ENCODE assay signal across 8 cellular contexts in genomic region chr12:48925218-48925871, GRCh38. TPM values are rescaled to one million over a fixed set of nuclear protein-coding genes. Genes with fewer than 3 reads are reported as not detected.
DNase-seq lines count a peak whose midpoint lies in the region; ATAC-seq, FAIRE-seq and TF ChIP-seq lines count a peak whose summit lies in the region.

TSS of gene FKBP11 (minus strand) at chr12:48925492. CDS start at chr12:48925428, 64 bp downstream.

- CTCF ChIA-PET in activated naive CD4-positive, alpha-beta T cell treated with anti-CD3 and anti-CD28 coated beads for 36 hours (lab: Charles Lee): interaction anchor here (0.6 to 6.0 kb wide), 14 partner anchors 10 to 130 kb away, joined by 3 to 36 read pairs (median 5); partner anchors contain the start of gene WNT1

- H3K36me3 Mint-ChIP-seq in activated naive CD4-positive, alpha-beta T cell treated with anti-CD3 and anti-CD28 coated beads for 36 hours (ENCODE audit: low read depth): peaks cover 27% of the 10 kb centered on the region

- FAIRE-seq in GM12892 (lab: Jason Lieb, UNC): peak; percentile 92

- intact Hi-C loops in activated naive CD4-positive, alpha-beta T cell treated with anti-CD3 and anti-CD28 coated beads for 36 hours (cut with micrococcal nuclease): loop anchor here (2.0 kb wide), 1 partner anchor 61 kb away; the partner anchor contains the start of gene RND1
- intact Hi-C loops in cardiac septum (cut with DNase I): no loop called here

- DNase-seq in GM12892 (ENCODE audit: insufficient read length) (peak; percentile 72), RPMI7951 (ENCODE audit: low read depth) (peak; percentile 59), cardiac septum (ENCODE audit: low spot score) (peak; percentile 83), pulmonary artery endothelial cell (ENCODE audit: low read depth, low spot score) (peak; percentile 10), pons (ENCODE audit: low spot score) (no peak), NCI-H2029 treated with DMSO at 0.1 percent for 48 hours (lab: John Stamatoyannopoulos, UW) (no peak)
- peak; percentile 66 for DNase-seq in activated naive CD4-positive, alpha-beta T cell treated with anti-CD3 and anti-CD28 coated beads for 36 hours

- ATAC-seq in HG02763 (IDR thresholded peaks at IDR 0.05; ENCODE audit: unreplicated experiment): peak; percentile 64

- peak within 1 kb of the TSS; percentile 91 for H3K4me3 Mint-ChIP-seq in activated naive CD4-positive, alpha-beta T cell treated with anti-CD3 and anti-CD28 coated beads for 36 hours

- H3K9me3 Mint-ChIP-seq in activated naive CD4-positive, alpha-beta T cell treated with anti-CD3 and anti-CD28 coated beads for 36 hours: no peaks in the 10 kb centered on the region

- H3K27ac Mint-ChIP-seq in activated naive CD4-positive, alpha-beta T cell treated with anti-CD3 and anti-CD28 coated beads for 36 hours: peak within 1 kb of the TSS; percentile 96

- H3K27me3 Mint-ChIP-seq in activated naive CD4-positive, alpha-beta T cell treated with anti-CD3 and anti-CD28 coated beads for 36 hours (ENCODE audit: low read depth): no peaks in the 10 kb centered on the region

- H3K4me1 Mint-ChIP-seq in activated naive CD4-positive, alpha-beta T cell treated with anti-CD3 and anti-CD28 coated beads for 36 hours (ENCODE audit: low read depth): peaks cover 49% of the 10 kb centered on the region

- peak; percentile 88 for TF ChIP-seq POLR2A in GM12892 (IDR thresholded peaks at IDR 0.05; ENCODE audit: low read depth, low read length)

RNA-seq across cellular contexts. Expression of gene FKBP11, which starts in this region (rescaled TPM):
- 73.9 TPM for polyA plus RNA-seq in GM12892 (2012; ENCODE audit: missing spikeins)
- total RNA-seq in RPMI7951 (2014; rRNA removed; shearing (Covaris generic)): 27.6 and 31.7 TPM in 2 replicates
- total RNA-seq in activated naive CD4-positive, alpha-beta T cell treated with anti-CD3 and anti-CD28 coated beads for 36 hours: 10 to 100 TPM; 49.6 to 59.8 TPM
- total RNA-seq in cardiac septum (5.5 TPM), pulmonary artery endothelial cell (20.6 and 23.0 TPM in 2 replicates)

Comparison
In these comparisons a context has a peak if more than half of its experiments do, and no peak if none do; other contexts are left out.
1. DNase-seq: peak in GM12892 (single experiment), RPMI7951 (single experiment), activated naive CD4-positive, alpha-beta T cell treated with anti-CD3 and anti-CD28 coated beads for 36 hours (single experiment), cardiac septum (single experiment) and pulmonary artery endothelial cell (single experiment); none in pons (single experiment) and NCI-H2029 treated with DMSO at 0.1 percent for 48 hours (single experiment).